8 cellular contexts compared by ENCODE assay signal in the genomic region with DNA sequence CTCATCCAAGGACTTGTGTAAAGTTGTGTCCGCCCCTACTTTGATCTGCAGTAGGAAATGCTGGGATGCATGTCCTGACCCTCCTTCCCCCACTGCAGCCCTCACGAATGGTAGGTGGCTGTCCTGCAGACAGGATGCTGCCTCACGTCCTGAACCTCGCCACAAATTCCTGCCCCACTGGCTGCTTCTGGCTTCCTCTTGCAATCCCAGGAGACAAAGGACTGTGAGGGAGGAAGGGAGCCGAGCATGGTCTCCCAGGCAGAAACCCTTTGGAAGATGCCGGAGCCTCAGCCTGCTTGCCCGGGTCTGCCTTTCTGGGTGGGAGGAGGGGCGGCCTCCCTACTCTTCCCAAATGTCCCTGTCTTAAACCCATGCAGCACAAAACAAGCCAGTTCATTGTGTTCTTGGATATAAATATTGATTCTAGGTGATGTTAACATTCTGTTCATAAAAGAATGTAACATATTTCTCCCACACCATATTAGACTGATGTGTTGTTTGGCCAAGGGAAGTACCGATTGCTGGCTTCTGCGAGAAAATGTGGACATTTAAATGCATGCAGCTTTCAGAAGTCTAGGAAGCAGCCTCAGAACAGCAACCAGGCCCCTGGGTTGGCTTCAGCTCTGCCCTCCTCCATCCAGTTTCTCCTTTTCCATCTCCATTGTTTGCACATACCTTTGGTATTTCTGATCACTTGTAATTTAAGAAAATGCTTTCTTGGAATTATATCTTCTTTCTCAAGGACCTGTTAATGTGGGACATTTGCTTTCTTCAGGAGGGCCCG.
A peak's percentile ranks its signal among the peaks of the same experiment; 100 is the strongest.
DNase-seq lines count a peak whose midpoint lies in the region; ATAC-seq and TF ChIP-seq lines count a peak whose summit lies in the region.

No MANE protein-coding gene starts in this region.

- H3K27me3 ChIP-seq in heart right ventricle = no peaks in the 10 kb centered on the region

- H3K9me3 ChIP-seq in heart right ventricle = no peaks in the 10 kb centered on the region

- H3K9me3 Mint-ChIP-seq in osteocyte (ENCODE audit: unreplicated experiment) = no peaks in the 10 kb centered on the region

- peak overlapping the region; percentile 54 for H3K4me3 Mint-ChIP-seq in osteocyte (ENCODE audit: unreplicated experiment)

- H3K36me3 ChIP-seq in heart right ventricle = no peaks in the 10 kb centered on the region

- H3K4me3 ChIP-seq in heart right ventricle (peak overlapping the region in 3 of 10 donors; percentile 6 to 31 (median 27)), fibroblast of mammary gland (ENCODE audit: control insufficient read depth, low read depth, low read length) (no peak overlapping the region)

- H3K36me3 Mint-ChIP-seq in osteocyte (ENCODE audit: unreplicated experiment) = peaks cover 8% of the 10 kb centered on the region

- ATAC-seq in heart right ventricle = peak in 7 of 8 donors; percentile 9 to 49 (median 15)
- no peak for ATAC-seq in GM21515 (IDR thresholded peaks at IDR 0.05; ENCODE audit: unreplicated experiment)
- ATAC-seq in HG03520 (IDR thresholded peaks at IDR 0.05; ENCODE audit: unreplicated experiment) = no peak

- H3K27me3 Mint-ChIP-seq in osteocyte (ENCODE audit: unreplicated experiment) = no peaks in the 10 kb centered on the region

- peak overlapping the region; percentile 95 for H3K27ac Mint-ChIP-seq in osteocyte (ENCODE audit: unreplicated experiment)

- intact Hi-C loops in heart right ventricle (cut with DNase I) (loop anchor here (1.0 to 10.0 kb wide), 13 partner anchors 46 to 384 kb away; partner anchors contain the start of genes HMG20A (in 5 of the 10) and PEAK1 (in 5 of the 10)), cardiac septum (cut with DNase I) (loop anchor here (1.0 to 10.0 kb wide), 5 partner anchors 39 to 379 kb away; no protein-coding TSS in a partner anchor)

- TF ChIP-seq CTCF in heart right ventricle (IDR thresholded peaks at IDR 0.05) (no peak), fibroblast of mammary gland (conservative IDR thresholded peaks at IDR 0.05; ENCODE audit: control insufficient read depth, insufficient read depth, low read depth, low read length) (no peak), osteocyte (IDR thresholded peaks at IDR 0.05) (no peak)

- WGBS in heart right ventricle, 2 donors = 47 to 60% methylated on average over 11 of the region's 11 CpGs

- H3K4me1 Mint-ChIP-seq in osteocyte (ENCODE audit: unreplicated experiment) = peaks cover 76% of the 10 kb centered on the region

- peak in 1 of 2 donors; percentile 72 for DNase-seq in heart right ventricle
- no peak for DNase-seq in cardiac septum (ENCODE audit: low spot score)
- peak; percentile 32 for DNase-seq in fibroblast of mammary gland (ENCODE audit: low read depth)
- no peak for DNase-seq in osteocyte (ENCODE audit: extremely low spot score, unreplicated experiment)
- DNase-seq in NCI-H2029 (lab: John Stamatoyannopoulos, UW) = no peak
- no peak for DNase-seq in putamen (ENCODE audit: low spot score)

- H3K4me1 ChIP-seq in heart right ventricle = peaks cover 31 to 99% (median 74%) of the 10 kb centered on the region in 9 donors

- H3K27ac ChIP-seq in heart right ventricle = peak overlapping the region; percentile 80 to 96 (median 92)

Comparison
In these comparisons a context has a peak if more than half of its experiments do, and no peak if none do; other contexts are left out.
1. ATAC-seq: peak in heart right ventricle (7 of 8); none in GM21515 (single experiment) and HG03520 (single experiment).